In the genomic region with DNA sequence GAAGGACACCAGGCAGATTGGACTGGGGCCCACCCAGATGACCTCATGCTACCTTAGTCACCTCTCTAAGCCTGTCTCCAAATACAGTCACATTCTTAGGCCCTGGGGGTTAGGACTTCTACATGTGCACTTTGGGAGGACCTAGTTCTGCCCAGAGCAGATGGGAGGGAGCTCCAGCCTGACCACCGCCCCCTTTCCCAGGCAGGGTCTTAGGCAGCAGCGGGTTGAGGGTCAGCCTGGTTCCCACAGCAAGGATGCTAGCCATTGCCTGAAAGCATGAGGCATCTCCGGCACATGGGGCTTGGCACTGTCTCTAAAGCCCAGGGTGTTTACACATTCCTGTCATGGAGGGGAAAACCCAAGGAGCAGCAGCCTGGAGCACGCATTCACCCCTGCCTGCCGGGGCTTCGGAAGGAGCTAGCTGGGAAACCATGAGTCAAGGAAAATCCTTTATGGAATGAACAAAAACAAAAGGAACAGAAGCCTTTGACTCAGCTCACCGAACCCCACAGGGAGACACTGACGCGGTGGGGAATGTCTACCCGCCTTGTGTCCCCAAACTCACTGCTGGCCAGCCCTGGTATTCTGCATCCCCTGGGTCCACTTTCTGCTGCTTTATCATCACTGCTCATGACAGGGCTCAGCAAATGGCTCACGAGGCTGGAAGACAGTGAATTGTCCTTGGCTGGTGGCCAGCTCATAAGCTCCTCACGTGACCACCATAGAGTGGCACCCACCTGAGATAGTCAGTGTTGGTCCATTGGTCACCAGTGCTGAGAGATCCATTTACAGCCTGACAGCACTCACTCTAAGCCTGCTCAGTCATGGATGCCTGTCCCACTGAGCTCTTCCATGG, we compare ENCODE assay signal across 8 cellular contexts.
A peak's percentile ranks its signal among the peaks of the same experiment; 100 is the strongest.
DNase-seq lines count a peak whose midpoint lies in the region; TF ChIP-seq lines count a peak whose summit lies in the region.
"Not testable (repeated sequence)": the region's sequence is repeated elsewhere in the genome, so short reads cannot be mapped to it uniquely, and the experiment has no call there.

No MANE protein-coding gene starts in this region.

- not testable (repeated sequence) for H3K9ac ChIP-seq in skeletal muscle tissue (ENCODE audit: low read depth in 1 of 3, low read length in 3 of 3)

- DNase-seq in ACHN (peak; percentile 81), GOT3 (lab: John Stamatoyannopoulos, UW) (peak; percentile 31), NCI-H345 (lab: John Stamatoyannopoulos, UW) (peak; percentile 44), choroid plexus epithelial cell (ENCODE audit: low read depth) (peak; percentile 75), foreskin fibroblast (peak; percentile 82 to 87), lung microvascular endothelial cell (ENCODE audit: low read depth in 2 of 2) (peak; percentile 30 to 94)
- peak; percentile 25 for DNase-seq in activated effector memory CD4-positive, alpha-beta T cell treated with anti-CD3 and anti-CD28 coated beads, Interleukin-2, amount 50 U/mL, for 16 hours

- not testable (repeated sequence) for H3K36me3 ChIP-seq in skeletal muscle tissue (ENCODE audit: control insufficient read depth in 3 of 3, insufficient read depth in 3 of 3, low read length in 3 of 3)

- not testable (repeated sequence) for H3K4me3 ChIP-seq in choroid plexus epithelial cell (ENCODE audit: low read depth, low read length); foreskin fibroblast (ENCODE audit: low read depth in 1 of 2, low read length in 2 of 2); skeletal muscle tissue (ENCODE audit: low read length in 3 of 3)

- in situ Hi-C loops in ACHN (cut with HindIII; ENCODE audit: low pct_ligation_motif_present, low pct_unique_long_range_greater_than_20kb, low sequenced_read_pairs): not testable (repeated sequence)

- H3K9me3 ChIP-seq in skeletal muscle tissue (ENCODE audit: control insufficient read depth in 3 of 3, low read length in 3 of 3): not testable (repeated sequence)

- TF ChIP-seq CTCF in choroid plexus epithelial cell (conservative IDR thresholded peaks at IDR 0.05; ENCODE audit: low read depth, low read length); foreskin fibroblast (IDR thresholded peaks at IDR 0.05; ENCODE audit: low read depth, low read length): not testable (repeated sequence)

- H3K27ac ChIP-seq in skeletal muscle tissue (ENCODE audit: low read depth, low read length): peak overlapping the region; percentile 51

- peaks cover 2 to 12% (median 5%) of the 10 kb centered on the region in 3 donors for H3K4me1 ChIP-seq in skeletal muscle tissue (ENCODE audit: control insufficient read depth in 3 of 3, insufficient read depth in 3 of 3, low read length in 3 of 3)

- not testable (repeated sequence) for H3K27me3 ChIP-seq in skeletal muscle tissue (ENCODE audit: control insufficient read depth in 3 of 3, insufficient read depth in 3 of 3, low read length in 3 of 3)

Comparison
In these comparisons a context has a peak if more than half of its experiments do, and no peak if none do; other contexts are left out.
1. DNase-seq: peak in every context shown above with its lines; median percentile 84 in foreskin fibroblast; 81 in ACHN; 75 in choroid plexus epithelial cell; 62 in lung microvascular endothelial cell; 44 in NCI-H345; 31 in GOT3; 25 in activated effector memory CD4-positive, alpha-beta T cell treated with anti-CD3 and anti-CD28 coated beads, Interleukin-2, amount 50 U/mL, for 16 hours.